Comparison of ENCODE assay signal across 8 cellular contexts in genomic region chr10:73873163-73873842, GRCh38. TPM values are rescaled to one million over a fixed set of nuclear protein-coding genes. Genes with fewer than 3 reads are reported as not detected.
DNase-seq lines count a peak whose midpoint lies in the region; ATAC-seq and TF ChIP-seq lines count a peak whose summit lies in the region.

No MANE protein-coding gene starts in this region.

- ATAC-seq in gastroesophageal sphincter, result no peak
- no peak for ATAC-seq in gastrocnemius medialis
- no peak for ATAC-seq in GM21723 (IDR thresholded peaks at IDR 0.05; ENCODE audit: unreplicated experiment)

- TF ChIP-seq POLR2A in gastroesophageal sphincter (IDR thresholded peaks at IDR 0.05) (no peak), gastrocnemius medialis (IDR thresholded peaks at IDR 0.05) (no peak)

- H3K27ac ChIP-seq in VCaP (peak overlapping the region; percentile 55; the same call in 1 of the 2 replicates), gastroesophageal sphincter (peak overlapping the region; percentile 44 to 90 (median 88)), gastrocnemius medialis (peak overlapping the region; percentile 72 to 97 (median 90))

- 0 to 9% methylated on average over 2 to 4 of the region's 32 CpGs for WGBS in gastroesophageal sphincter (ENCODE audit: low coverage in 1 of 2), 2 donors

- H3K36me3 ChIP-seq in H7 (replicated peaks; ENCODE audit: control insufficient read depth, insufficient read depth, low read length), result peaks cover 11% of the 10 kb centered on the region
- peaks cover 0 to 24% of the 10 kb centered on the region in 2 donors for H3K36me3 ChIP-seq in gastroesophageal sphincter
- H3K36me3 ChIP-seq in gastrocnemius medialis, result peaks cover 0 to 4% of the 10 kb centered on the region in 2 donors

- intact Hi-C loops in gastrocnemius medialis (cut with DNase I; ENCODE audit: low total_unique reads), result loop anchor here (5.0 to 10.0 kb wide), 3 partner anchors 61 to 1241 kb away; partner anchors contain the start of genes NDST2 and SAMD8

- H3K4me3 ChIP-seq in H7 (ENCODE audit: insufficient read depth, low read depth, low read length), result peak overlapping the region; percentile 77
- H3K4me3 ChIP-seq in gastroesophageal sphincter, result peak overlapping the region; percentile 92 to 99
- peak overlapping the region; percentile 74 to 86 (median 78) for H3K4me3 ChIP-seq in gastrocnemius medialis

- no peaks in the 10 kb centered on the region for H3K27me3 ChIP-seq in H7 (ENCODE audit: control insufficient read depth, insufficient read depth, low read length)
- H3K27me3 ChIP-seq in gastroesophageal sphincter, result no peaks in the 10 kb centered on the region
- no peaks in the 10 kb centered on the region for H3K27me3 ChIP-seq in gastrocnemius medialis

- in situ Hi-C loops in gastrocnemius medialis (cut with MboI; ENCODE audit: low sequenced_read_pairs in 4 of 4), result no loop called here

- H3K9me3 ChIP-seq in gastroesophageal sphincter, result no peaks in the 10 kb centered on the region
- no peaks in the 10 kb centered on the region for H3K9me3 ChIP-seq in gastrocnemius medialis

- TF ChIP-seq EP300 in gastroesophageal sphincter (IDR thresholded peaks at IDR 0.05), result no peak

- DNase-seq in H7, result peak; percentile 91
- no peak for DNase-seq in gastrocnemius medialis
- DNase-seq in islet precursor cell, result no peak
- DNase-seq in mucosa of gallbladder (ENCODE audit: low spot score), result no peak
- DNase-seq in NCI-H187 (lab: John Stamatoyannopoulos, UW), result no peak

- H3K4me1 ChIP-seq in gastroesophageal sphincter (peaks cover under 1 to 83% (median 30%) of the 10 kb centered on the region in 3 donors), gastrocnemius medialis (peaks cover 64 to 74% of the 10 kb centered on the region in 2 donors)

- TF ChIP-seq CTCF in VCaP (conservative IDR thresholded peaks at IDR 0.05) (no peak), gastroesophageal sphincter (IDR thresholded peaks at IDR 0.05) (no peak), gastrocnemius medialis (IDR thresholded peaks at IDR 0.05 in 4 of 5, conservative IDR thresholded peaks at IDR 0.05 in 1 of 5) (no peak)

RNA-seq across cellular contexts. Expression of gene CAMK2G, which starts 1.1 kb away (rescaled TPM):
- 26.6 and 35.9 TPM in 2 replicates for total RNA-seq in H7 (2014; rRNA removed; shearing (Covaris generic))
- total RNA-seq in gastroesophageal sphincter (100 to 1,000 TPM in 3 of 4 donors, 10 to 100 TPM in 1; 82.3 to 207 (median 155) TPM), gastrocnemius medialis (10 to 100 TPM; 48.6 to 67.5 (median 51.7) TPM), mucosa of gallbladder (43.7 TPM)

RNA-seq across cellular contexts. Expression of gene PLAU, which starts 37.6 kb away (rescaled TPM):
- 25.4 and 29.5 TPM in 2 replicates for total RNA-seq in H7 (2014; rRNA removed; shearing (Covaris generic))
- total RNA-seq in gastroesophageal sphincter (10 to 100 TPM in 1 of 4 donors, 1 to 10 TPM in 3; 1.1 to 43.3 (median 8.3) TPM), gastrocnemius medialis (1 to 10 TPM in 3 of 4 donors, under 1 TPM in 1; 0.83 to 5.0 (median 2.3) TPM), mucosa of gallbladder (15.5 TPM)
